In genomic region chr12:105031061-105031807, GRCh38 we compare ENCODE assay signal across 10 cellular contexts. TPM values are rescaled to one million over a fixed set of nuclear protein-coding genes. Genes with fewer than 3 reads are reported as not detected.
DNase-seq lines count a peak whose midpoint lies in the region; ATAC-seq and TF ChIP-seq lines count a peak whose summit lies in the region.
"Had no signal": no experiment of that assay in that cellular context is flagged by ENCODE, and none has a peak within 500 bp of the region (broad histone marks: within the 10 kb centered on the region; RNA-seq: fewer than 3 reads in every experiment).

No MANE protein-coding gene starts in this region.

- TF ChIP-seq CTCF in GM12864 (IDR thresholded peaks at IDR 0.05; ENCODE audit: low read depth, low read length, missing control alignments) (no peak), psoas muscle (IDR thresholded peaks at IDR 0.05) (no peak)

- intact Hi-C loops in psoas muscle (cut with DNase I) = no loop called here

- no peaks in the 10 kb centered on the region for H3K27me3 Mint-ChIP-seq in T-cell

- DNase-seq in GM12864 (ENCODE audit: low read depth) (peak; percentile 36), T-cell (no peak), psoas muscle (no peak), SW480 (ENCODE audit: low spot score) (no peak), putamen (ENCODE audit: low spot score) (no peak)
- no peak for DNase-seq in stimulated activated naive CD4-positive, alpha-beta T cell treated with Interleukin-2 at 50 U/mL for 16 hours (lab: John Stamatoyannopoulos, UW)
- DNase-seq: body of pancreas had no signal

- H3K4me3 Mint-ChIP-seq in T-cell = no peak overlapping the region

- no peaks in the 10 kb centered on the region for H3K9me3 ChIP-seq in psoas muscle
- H3K9me3 ChIP-seq: body of pancreas had no signal

- CTCF ChIA-PET in T-cell (lab: Charles Lee) = interaction anchor here in 1 of 2 donors (1.7 kb wide), 1 partner anchor 72 kb away, joined by 5 read pairs; no protein-coding TSS in a partner anchor

- no peaks in the 10 kb centered on the region for H3K9me3 Mint-ChIP-seq in T-cell

- H3K4me1 ChIP-seq in psoas muscle = no peaks in the 10 kb centered on the region

- H3K4me3 ChIP-seq in GM12864 (ENCODE audit: low read depth, low read length) = no peak overlapping the region
- H3K4me3 ChIP-seq in psoas muscle = no peak overlapping the region
- H3K4me3 ChIP-seq: body of pancreas had no signal

- peaks cover 0 to 4% of the 10 kb centered on the region in 2 donors for H3K36me3 ChIP-seq in psoas muscle (ENCODE audit: insufficient read depth in 1 of 2, low read depth in 1 of 2)

- POLR2A ChIA-PET in T-cell (lab: Charles Lee) = interaction anchor here in 1 of 2 donors (0.6 kb wide), 1 partner anchor 167 kb away, joined by 3 read pairs; no protein-coding TSS in a partner anchor

- ATAC-seq in GM19351 (IDR thresholded peaks at IDR 0.05; ENCODE audit: unreplicated experiment) (peak; percentile 97), HG03135 (IDR thresholded peaks at IDR 0.05; ENCODE audit: unreplicated experiment) (peak; percentile 84), T-cell (replicated peaks in 1 of 4) (peak in 2 of 4 experiments; percentile 26 to 30), psoas muscle (no peak)
- ATAC-seq: body of pancreas had no signal

- no peaks in the 10 kb centered on the region for H3K27me3 ChIP-seq in psoas muscle (ENCODE audit: insufficient read depth in 3 of 3, low read length in 2 of 3)
- H3K27me3 ChIP-seq: body of pancreas had no signal

- peaks cover 12 to 26% (median 24%) of the 10 kb centered on the region in 3 donors for H3K4me1 Mint-ChIP-seq in T-cell

- 87 to 91% (median 88%) methylated on average over 8 of the region's 8 CpGs for WGBS in psoas muscle, 3 donors

- H3K27ac ChIP-seq in psoas muscle = no peak overlapping the region
- H3K27ac ChIP-seq: RWPE1 had no signal

- peak overlapping the region; percentile 13 to 30 for H3K27ac Mint-ChIP-seq in T-cell

- peaks cover 3% of the 10 kb centered on the region for H3K36me3 Mint-ChIP-seq in T-cell

RNA-seq across cellular contexts. Expression of gene NOPCHAP1, which starts 45.1 kb away (rescaled TPM):
- total RNA-seq in T-cell (10 to 100 TPM; 11.4 to 15.5 (median 14.9) TPM), psoas muscle (10 to 100 TPM in 2 of 4 donors, 1 to 10 TPM in 2; 8.0 to 10.5 (median 9.7) TPM)
- 1 to 10 TPM; 6.2 to 9.1 (median 7.0) TPM for polyA plus RNA-seq in psoas muscle

RNA-seq across cellular contexts. Expression of gene ALDH1L2, which starts 53.0 kb away (rescaled TPM):
- under 1 TPM in 4 of 5 donors, not detected in 1; 0.07 to 0.51 (median 0.16) TPM for total RNA-seq in T-cell
- total RNA-seq in psoas muscle = 1 to 10 TPM in 3 of 4 donors, under 1 TPM in 1; 0.93 to 3.1 (median 1.2) TPM
- polyA plus RNA-seq in psoas muscle = under 1 TPM; 0.14 to 0.73 (median 0.31) TPM

Comparison
In these comparisons a context has a peak if more than half of its experiments do, and no peak if none do; other contexts are left out.
1. ATAC-seq: peak in GM19351 (single experiment) and HG03135 (single experiment); none in psoas muscle (0 of 4).